In the genomic region with DNA sequence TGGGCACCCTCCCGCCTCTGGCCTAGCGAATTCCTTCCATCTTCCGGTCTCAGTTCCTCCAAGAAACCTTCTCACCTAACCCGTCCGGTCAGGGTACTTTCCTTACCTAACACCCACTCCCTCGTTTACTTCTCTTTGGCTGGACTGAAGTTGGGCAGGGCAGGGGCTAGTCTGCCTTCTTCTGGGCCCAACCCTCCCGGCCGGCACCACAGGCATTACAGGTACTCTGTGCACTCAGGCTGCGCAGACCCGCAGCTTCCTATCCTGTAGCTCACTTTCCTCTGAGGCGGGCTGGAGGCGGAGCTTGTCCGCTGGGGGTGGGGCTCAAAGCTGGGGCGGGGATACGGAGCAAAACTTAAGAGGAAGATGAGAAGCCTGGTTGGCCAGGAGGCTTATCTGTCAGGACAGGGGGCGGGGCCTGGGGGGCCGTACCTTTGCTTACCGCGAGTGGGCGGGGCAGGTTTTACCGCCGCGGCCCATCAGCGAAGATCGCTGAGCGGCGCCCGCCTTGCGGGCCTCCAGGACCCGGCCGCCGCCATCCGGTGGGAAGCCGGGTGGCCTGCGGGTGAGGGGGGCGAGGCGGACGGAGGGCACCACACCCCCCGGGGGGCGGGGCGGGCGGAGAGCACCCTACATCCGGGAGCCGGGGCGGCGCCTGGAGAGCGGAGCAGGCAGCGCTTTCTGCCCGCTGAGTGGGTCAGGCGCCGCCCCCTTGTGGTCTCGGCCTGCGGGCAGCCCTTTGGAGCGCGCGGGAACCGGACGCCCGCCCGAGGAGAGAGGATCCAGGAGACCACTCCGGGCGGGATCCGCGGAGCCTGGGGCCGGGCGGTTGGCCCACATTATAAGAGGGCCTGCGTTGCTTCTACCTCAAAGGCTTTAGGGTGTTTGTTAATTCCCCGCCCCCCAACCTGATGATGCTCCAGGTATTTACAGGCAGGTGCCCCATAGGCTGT, we compare ENCODE assay signal across 8 cellular contexts. TPM values are rescaled to one million over a fixed set of nuclear protein-coding genes. Genes with fewer than 3 reads are reported as not detected.
DNase-seq lines count a peak whose midpoint lies in the region; ATAC-seq and TF ChIP-seq lines count a peak whose summit lies in the region.

No MANE protein-coding gene starts in this region.

- H3K4me3 ChIP-seq in spleen, result peak overlapping the region; percentile 43 to 72 (median 51)

- no peaks in the 10 kb centered on the region; the same call in 1 of the 2 replicates for H3K27me3 Mint-ChIP-seq in WTC11 (ENCODE audit: low read depth)

- POLR2A ChIA-PET in WTC11 (lab: Charles Lee), result interaction anchor here (0.6 to 1.3 kb wide), 3 partner anchors 8 to 26 kb away, joined by 3 to 4 read pairs (median 3); no protein-coding TSS in a partner anchor

- H3K4me1 ChIP-seq in spleen, result peaks cover 6 to 21% (median 12%) of the 10 kb centered on the region in 6 donors

- TF ChIP-seq POLR2A in spleen (IDR thresholded peaks at IDR 0.05), result peak in 2 of 3 donors; percentile 42 to 86

- CTCF ChIA-PET in WTC11 (lab: Charles Lee), result interaction anchor here (0.8 to 2.3 kb wide), 5 partner anchors 25 to 757 kb away, joined by 3 to 11 read pairs (median 5); no protein-coding TSS in a partner anchor

- no peaks in the 10 kb centered on the region for H3K9me3 ChIP-seq in spleen

- H3K27me3 ChIP-seq in spleen (replicated peaks in 1 of 7), result no peaks in the 10 kb centered on the region

- peak overlapping the region; percentile 97 for H3K4me3 Mint-ChIP-seq in WTC11

- H3K36me3 ChIP-seq in spleen, result no peaks in the 10 kb centered on the region

- H3K27ac ChIP-seq in spleen, result peak overlapping the region; percentile 83 to 89 (median 87)

- TF ChIP-seq CTCF in WTC11 (IDR thresholded peaks at IDR 0.05), result peak; percentile 35; the same call in 1 of the 2 replicates
- TF ChIP-seq CTCF in spleen (IDR thresholded peaks at IDR 0.05 in 8 of 11, conservative IDR thresholded peaks at IDR 0.05 in 3 of 11), result peak in 9 of 11 experiments; percentile 39 to 77 (median 66)

- H3K9me3 Mint-ChIP-seq in WTC11, result no peaks in the 10 kb centered on the region

- H3K27ac Mint-ChIP-seq in WTC11, result peak overlapping the region; percentile 100

- DNase-seq in AG08395 (ENCODE audit: low spot score), result peak; percentile 95
- peak; percentile 97 for DNase-seq in NCI-H2227 (lab: John Stamatoyannopoulos, UW; ENCODE audit: unreplicated experiment)
- DNase-seq in WTC11 (ENCODE audit: low spot score), result peak; percentile 99
- peak; percentile 98 for DNase-seq in central memory CD4-positive, alpha-beta T cell
- DNase-seq in iris pigment epithelial cell (ENCODE audit: low read depth), result peak; percentile 91
- DNase-seq in spleen, result peak; percentile 99

- ATAC-seq in GM18907 (IDR thresholded peaks at IDR 0.05; ENCODE audit: unreplicated experiment), result peak; percentile 95
- ATAC-seq in HG03159 (IDR thresholded peaks at IDR 0.05; ENCODE audit: unreplicated experiment), result peak; percentile 95
- ATAC-seq in WTC11, result peak; percentile 95

- WGBS in spleen, 5 donors, result 0 to 1% (median 1%) methylated on average over 16 to 68 of the region's 68 CpGs

- intact Hi-C loops in spleen (cut with DNase I; ENCODE audit: low total_unique reads), result no loop called here

- no peaks in the 10 kb centered on the region for H3K36me3 Mint-ChIP-seq in WTC11

- peaks cover 13% of the 10 kb centered on the region for H3K4me1 Mint-ChIP-seq in WTC11

TF ChIP-seq in WTC11, 78 proteins besides CTCF, POLR2A, EP300 and RAD21 (continues in another document):
- TF ChIP-seq RORB (CRISPR knock-in tag; IDR thresholded peaks at IDR 0.05) (no peak), FOXP1 (CRISPR knock-in tag; IDR thresholded peaks at IDR 0.05; ENCODE audit: borderline replicate concordance) (0 out of 2 replicates have a peak, but pooled peaks have one; percentile 22), ZNF671 (CRISPR knock-in tag; IDR thresholded peaks at IDR 0.05) (no peak), ZNF138 (CRISPR knock-in tag; conservative IDR thresholded peaks at IDR 0.05) (0 out of 2 replicates have a peak, but pooled peaks have one; percentile 14), ZNF423 (CRISPR knock-in tag; IDR thresholded peaks at IDR 0.05) (peak; percentile 98), ZNF263 (CRISPR knock-in tag; IDR thresholded peaks at IDR 0.05; ENCODE audit: low read depth) (no peak), TP53 (CRISPR knock-in tag; IDR thresholded peaks at IDR 0.05) (no peak), NR3C1 (CRISPR knock-in tag; conservative IDR thresholded peaks at IDR 0.05; ENCODE audit: low read depth) (no peak), JUN (CRISPR knock-in tag; IDR thresholded peaks at IDR 0.05) (no peak), HMGA2 (CRISPR knock-in tag; IDR thresholded peaks at IDR 0.05) (no peak)
- TF ChIP-seq, protein P1, sequence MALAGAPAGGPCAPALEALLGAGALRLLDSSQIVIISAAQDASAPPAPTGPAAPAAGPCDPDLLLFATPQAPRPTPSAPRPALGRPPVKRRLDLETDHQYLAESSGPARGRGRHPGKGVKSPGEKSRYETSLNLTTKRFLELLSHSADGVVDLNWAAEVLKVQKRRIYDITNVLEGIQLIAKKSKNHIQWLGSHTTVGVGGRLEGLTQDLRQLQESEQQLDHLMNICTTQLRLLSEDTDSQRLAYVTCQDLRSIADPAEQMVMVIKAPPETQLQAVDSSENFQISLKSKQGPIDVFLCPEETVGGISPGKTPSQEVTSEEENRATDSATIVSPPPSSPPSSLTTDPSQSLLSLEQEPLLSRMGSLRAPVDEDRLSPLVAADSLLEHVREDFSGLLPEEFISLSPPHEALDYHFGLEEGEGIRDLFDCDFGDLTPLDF (CRISPR knock-in tag; IDR thresholded peaks at IDR 0.05), result no peak
- TF ChIP-seq, protein P2, sequence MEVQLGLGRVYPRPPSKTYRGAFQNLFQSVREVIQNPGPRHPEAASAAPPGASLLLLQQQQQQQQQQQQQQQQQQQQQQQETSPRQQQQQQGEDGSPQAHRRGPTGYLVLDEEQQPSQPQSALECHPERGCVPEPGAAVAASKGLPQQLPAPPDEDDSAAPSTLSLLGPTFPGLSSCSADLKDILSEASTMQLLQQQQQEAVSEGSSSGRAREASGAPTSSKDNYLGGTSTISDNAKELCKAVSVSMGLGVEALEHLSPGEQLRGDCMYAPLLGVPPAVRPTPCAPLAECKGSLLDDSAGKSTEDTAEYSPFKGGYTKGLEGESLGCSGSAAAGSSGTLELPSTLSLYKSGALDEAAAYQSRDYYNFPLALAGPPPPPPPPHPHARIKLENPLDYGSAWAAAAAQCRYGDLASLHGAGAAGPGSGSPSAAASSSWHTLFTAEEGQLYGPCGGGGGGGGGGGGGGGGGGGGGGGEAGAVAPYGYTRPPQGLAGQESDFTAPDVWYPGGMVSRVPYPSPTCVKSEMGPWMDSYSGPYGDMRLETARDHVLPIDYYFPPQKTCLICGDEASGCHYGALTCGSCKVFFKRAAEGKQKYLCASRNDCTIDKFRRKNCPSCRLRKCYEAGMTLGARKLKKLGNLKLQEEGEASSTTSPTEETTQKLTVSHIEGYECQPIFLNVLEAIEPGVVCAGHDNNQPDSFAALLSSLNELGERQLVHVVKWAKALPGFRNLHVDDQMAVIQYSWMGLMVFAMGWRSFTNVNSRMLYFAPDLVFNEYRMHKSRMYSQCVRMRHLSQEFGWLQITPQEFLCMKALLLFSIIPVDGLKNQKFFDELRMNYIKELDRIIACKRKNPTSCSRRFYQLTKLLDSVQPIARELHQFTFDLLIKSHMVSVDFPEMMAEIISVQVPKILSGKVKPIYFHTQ (CRISPR knock-in tag; IDR thresholded peaks at IDR 0.05), result no peak
- TF ChIP-seq, protein P3, sequence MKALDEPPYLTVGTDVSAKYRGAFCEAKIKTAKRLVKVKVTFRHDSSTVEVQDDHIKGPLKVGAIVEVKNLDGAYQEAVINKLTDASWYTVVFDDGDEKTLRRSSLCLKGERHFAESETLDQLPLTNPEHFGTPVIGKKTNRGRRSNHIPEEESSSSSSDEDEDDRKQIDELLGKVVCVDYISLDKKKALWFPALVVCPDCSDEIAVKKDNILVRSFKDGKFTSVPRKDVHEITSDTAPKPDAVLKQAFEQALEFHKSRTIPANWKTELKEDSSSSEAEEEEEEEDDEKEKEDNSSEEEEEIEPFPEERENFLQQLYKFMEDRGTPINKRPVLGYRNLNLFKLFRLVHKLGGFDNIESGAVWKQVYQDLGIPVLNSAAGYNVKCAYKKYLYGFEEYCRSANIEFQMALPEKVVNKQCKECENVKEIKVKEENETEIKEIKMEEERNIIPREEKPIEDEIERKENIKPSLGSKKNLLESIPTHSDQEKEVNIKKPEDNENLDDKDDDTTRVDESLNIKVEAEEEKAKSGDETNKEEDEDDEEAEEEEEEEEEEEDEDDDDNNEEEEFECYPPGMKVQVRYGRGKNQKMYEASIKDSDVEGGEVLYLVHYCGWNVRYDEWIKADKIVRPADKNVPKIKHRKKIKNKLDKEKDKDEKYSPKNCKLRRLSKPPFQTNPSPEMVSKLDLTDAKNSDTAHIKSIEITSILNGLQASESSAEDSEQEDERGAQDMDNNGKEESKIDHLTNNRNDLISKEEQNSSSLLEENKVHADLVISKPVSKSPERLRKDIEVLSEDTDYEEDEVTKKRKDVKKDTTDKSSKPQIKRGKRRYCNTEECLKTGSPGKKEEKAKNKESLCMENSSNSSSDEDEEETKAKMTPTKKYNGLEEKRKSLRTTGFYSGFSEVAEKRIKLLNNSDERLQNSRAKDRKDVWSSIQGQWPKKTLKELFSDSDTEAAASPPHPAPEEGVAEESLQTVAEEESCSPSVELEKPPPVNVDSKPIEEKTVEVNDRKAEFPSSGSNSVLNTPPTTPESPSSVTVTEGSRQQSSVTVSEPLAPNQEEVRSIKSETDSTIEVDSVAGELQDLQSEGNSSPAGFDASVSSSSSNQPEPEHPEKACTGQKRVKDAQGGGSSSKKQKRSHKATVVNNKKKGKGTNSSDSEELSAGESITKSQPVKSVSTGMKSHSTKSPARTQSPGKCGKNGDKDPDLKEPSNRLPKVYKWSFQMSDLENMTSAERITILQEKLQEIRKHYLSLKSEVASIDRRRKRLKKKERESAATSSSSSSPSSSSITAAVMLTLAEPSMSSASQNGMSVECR (CRISPR knock-in tag; IDR thresholded peaks at IDR 0.05; ENCODE audit: borderline replicate concordance), result no peak; the same call in 1 of the 2 replicates
- TF ChIP-seq, protein P4, sequence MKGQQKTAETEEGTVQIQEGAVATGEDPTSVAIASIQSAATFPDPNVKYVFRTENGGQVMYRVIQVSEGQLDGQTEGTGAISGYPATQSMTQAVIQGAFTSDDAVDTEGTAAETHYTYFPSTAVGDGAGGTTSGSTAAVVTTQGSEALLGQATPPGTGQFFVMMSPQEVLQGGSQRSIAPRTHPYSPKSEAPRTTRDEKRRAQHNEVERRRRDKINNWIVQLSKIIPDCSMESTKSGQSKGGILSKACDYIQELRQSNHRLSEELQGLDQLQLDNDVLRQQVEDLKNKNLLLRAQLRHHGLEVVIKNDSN (CRISPR knock-in tag; IDR thresholded peaks at IDR 0.05), result no peak

RNA-seq across cellular contexts. Expression of a gene that starts 31.9 kb away (rescaled TPM):
- total RNA-seq in WTC11 (2021) (0.17 to 0.46 TPM (median 0.27 TPM) in 3 replicates), spleen (under 1 TPM in 1 of 7 donors, not detected in 6; 0.26 TPM)
- polyA plus RNA-seq in spleen, result not detected

Comparison
In these comparisons a context has a peak if more than half of its experiments do, and no peak if none do; other contexts are left out.
1. Peak in every context shown above with its lines: DNase-seq, ATAC-seq, H3K4me3 ChIP-seq and H3K27ac ChIP-seq.